ENCODE assay signal across 1 cellular context in the genomic region with DNA sequence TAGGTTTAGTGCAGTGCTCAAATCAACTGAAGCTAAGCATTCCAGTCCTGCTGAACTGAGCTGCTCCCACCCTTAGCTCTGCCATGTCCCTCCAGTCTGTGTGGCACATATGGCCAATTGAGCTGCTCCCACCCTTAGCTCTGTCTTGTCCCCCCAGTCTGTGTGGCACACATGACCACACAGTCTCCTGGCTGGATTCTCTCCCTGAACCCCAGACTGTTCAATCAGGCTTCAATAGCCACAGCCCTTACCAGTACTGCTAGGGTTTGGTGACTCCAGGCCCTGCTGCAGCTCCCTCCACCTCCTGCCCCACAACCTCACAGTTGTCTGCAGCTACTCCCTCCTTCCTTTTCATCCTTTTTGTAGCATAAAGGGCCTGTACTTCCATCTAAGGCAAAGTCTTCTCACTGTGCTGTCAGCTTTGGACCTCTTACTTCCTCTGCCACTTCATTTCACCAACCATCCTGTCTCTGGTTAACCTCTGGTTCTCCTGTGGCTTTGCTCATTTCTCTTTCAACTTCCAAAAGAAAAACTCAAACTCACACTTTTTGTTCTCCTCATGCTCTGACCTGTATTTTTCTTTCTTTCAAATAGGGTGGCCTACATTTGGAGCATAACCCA.
TF ChIP-seq lines count a peak whose summit lies in the region.

No MANE protein-coding gene starts in this region.

TF ChIP-seq in H1, 55 proteins besides CTCF, POLR2A, EP300 and RAD21 (continued from another document):
- no peak for TF ChIP-seq RXRA (IDR thresholded peaks at IDR 0.05; ENCODE audit: insufficient read depth, low read depth, low read length)
- TF ChIP-seq CBX5 (IDR thresholded peaks at IDR 0.05; ENCODE audit: low read depth, low read length) = no peak
- TF ChIP-seq, protein P1, sequence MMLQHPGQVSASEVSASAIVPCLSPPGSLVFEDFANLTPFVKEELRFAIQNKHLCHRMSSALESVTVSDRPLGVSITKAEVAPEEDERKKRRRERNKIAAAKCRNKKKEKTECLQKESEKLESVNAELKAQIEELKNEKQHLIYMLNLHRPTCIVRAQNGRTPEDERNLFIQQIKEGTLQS (IDR thresholded peaks at IDR 0.05; ENCODE audit: insufficient read depth, low read depth, low read length) = no peak
- TF ChIP-seq NANOG (IDR thresholded peaks at IDR 0.05; ENCODE audit: insufficient read depth, low read depth, low read length, poor library complexity, severe bottlenecking) = no peak
- no peak for TF ChIP-seq JUND (IDR thresholded peaks at IDR 0.05; ENCODE audit: low read length)
- TF ChIP-seq BACH1 (IDR thresholded peaks at IDR 0.05; ENCODE audit: low read length) = no peak
- no peak for TF ChIP-seq TAF1 (IDR thresholded peaks at IDR 0.05; ENCODE audit: low read depth, low read length)
- TF ChIP-seq, protein P2, sequence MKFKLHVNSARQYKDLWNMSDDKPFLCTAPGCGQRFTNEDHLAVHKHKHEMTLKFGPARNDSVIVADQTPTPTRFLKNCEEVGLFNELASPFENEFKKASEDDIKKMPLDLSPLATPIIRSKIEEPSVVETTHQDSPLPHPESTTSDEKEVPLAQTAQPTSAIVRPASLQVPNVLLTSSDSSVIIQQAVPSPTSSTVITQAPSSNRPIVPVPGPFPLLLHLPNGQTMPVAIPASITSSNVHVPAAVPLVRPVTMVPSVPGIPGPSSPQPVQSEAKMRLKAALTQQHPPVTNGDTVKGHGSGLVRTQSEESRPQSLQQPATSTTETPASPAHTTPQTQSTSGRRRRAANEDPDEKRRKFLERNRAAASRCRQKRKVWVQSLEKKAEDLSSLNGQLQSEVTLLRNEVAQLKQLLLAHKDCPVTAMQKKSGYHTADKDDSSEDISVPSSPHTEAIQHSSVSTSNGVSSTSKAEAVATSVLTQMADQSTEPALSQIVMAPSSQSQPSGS (IDR thresholded peaks at IDR 0.05; ENCODE audit: low read length) = no peak
TF ChIP-seq in H1: peak in this region for 0.
